Comparison of ENCODE assay signal across 8 cellular contexts in the genomic region with DNA sequence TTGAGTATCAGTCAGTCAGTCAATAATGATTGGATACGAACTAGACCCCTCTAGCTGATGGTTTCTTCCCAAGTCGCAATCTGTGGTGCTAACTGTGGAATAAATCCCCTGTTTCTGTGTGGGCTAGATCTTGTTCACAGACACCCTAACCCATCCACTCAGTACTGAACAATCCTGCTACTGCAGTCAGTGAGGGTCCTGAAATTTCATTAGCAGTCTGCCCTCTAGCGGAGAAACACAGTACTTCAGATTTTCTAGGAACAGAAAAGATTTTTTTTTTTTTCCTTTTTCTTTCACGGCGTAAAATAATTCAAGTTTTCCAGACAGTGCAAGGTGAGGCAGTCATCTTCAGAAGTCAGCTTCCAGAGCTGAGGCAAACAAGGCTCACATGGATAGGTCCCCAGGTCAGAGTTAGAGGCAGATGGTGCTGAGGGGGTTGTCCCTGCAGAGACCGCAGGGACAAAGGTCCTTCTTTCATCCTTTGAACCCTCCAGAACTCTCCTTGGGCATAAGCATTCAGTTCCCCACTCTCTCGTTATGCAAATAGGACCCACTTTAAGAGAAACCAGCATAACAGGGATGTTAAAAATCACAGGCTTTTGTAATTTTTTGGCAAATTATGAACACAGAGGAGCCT.
DNase-seq lines count a peak whose midpoint lies in the region; ATAC-seq, FAIRE-seq and TF ChIP-seq lines count a peak whose summit lies in the region.

No MANE protein-coding gene starts in this region.

- in situ Hi-C loops in astrocyte of the spinal cord (cut with HindIII; ENCODE audit: low sequenced_read_pairs), result no loop called here

- no peaks in the 10 kb centered on the region for H3K4me1 ChIP-seq in thyroid gland

- H3K27me3 ChIP-seq in thyroid gland, result no peaks in the 10 kb centered on the region

- no peak for TF ChIP-seq POLR2A in thyroid gland (IDR thresholded peaks at IDR 0.05)

- no peak overlapping the region for H3K27ac ChIP-seq in thyroid gland

- intact Hi-C loops in thyroid gland (cut with DNase I), result loop anchor here (10.0 kb wide), 1 partner anchor 140 kb away; no protein-coding TSS in a partner anchor

- no peak for ATAC-seq in GM19455 (IDR thresholded peaks at IDR 0.05; ENCODE audit: unreplicated experiment)
- ATAC-seq in HG03469 (IDR thresholded peaks at IDR 0.05; ENCODE audit: unreplicated experiment), result no peak

- H3K9me3 ChIP-seq in thyroid gland, result no peaks in the 10 kb centered on the region

- TF ChIP-seq CTCF in D721Med (IDR thresholded peaks at IDR 0.05; ENCODE audit: insufficient read depth, missing control alignments) (peak; percentile 74), astrocyte of the spinal cord (IDR thresholded peaks at IDR 0.05; ENCODE audit: low read depth, low read length) (peak; percentile 78), thyroid gland (IDR thresholded peaks at IDR 0.05) (peak; percentile 36 to 90 (median 70))

- H3K36me3 ChIP-seq in thyroid gland, result no peaks in the 10 kb centered on the region

- H3K4me3 ChIP-seq in astrocyte of the spinal cord (ENCODE audit: low read depth, low read length), result no peak overlapping the region
- no peak overlapping the region for H3K4me3 ChIP-seq in thyroid gland (replicated peaks in 1 of 3)

- DNase-seq in 8988T (peak; percentile 31), D721Med (ENCODE audit: insufficient read length, low spot score) (no peak), NCI-H1105 (lab: John Stamatoyannopoulos, UW) (peak; percentile 30), astrocyte of the spinal cord (ENCODE audit: low read depth, low spot score) (peak; percentile 57), iris pigment epithelial cell (ENCODE audit: low read depth) (peak; percentile 30), thyroid gland (no peak)

- 23 to 24% methylated on average over 7 of the region's 7 CpGs for WGBS in thyroid gland, 2 donors

- peak; percentile 6 for FAIRE-seq in D721Med (lab: Jason Lieb, UNC)

Comparison
In these comparisons a context has a peak if more than half of its experiments do, and no peak if none do; other contexts are left out.
1. DNase-seq: peak in 8988T (single experiment), NCI-H1105 (single experiment), astrocyte of the spinal cord (single experiment) and iris pigment epithelial cell (single experiment); none in D721Med (single experiment) and thyroid gland (0 of 2).
2. Peak in every context shown above with its lines, with median percentiles within 50 percentile points of each other: CTCF ChIP-seq.